8 cellular contexts compared by ENCODE assay signal in genomic region chr6:117907600-117908245, GRCh38. TPM values are rescaled to one million over a fixed set of nuclear protein-coding genes. Genes with fewer than 3 reads are reported as not detected.
DNase-seq lines count a peak whose midpoint lies in the region; ATAC-seq and TF ChIP-seq lines count a peak whose summit lies in the region.

No MANE protein-coding gene starts in this region.

- H3K79me2 ChIP-seq in PC-3 (ENCODE audit: low read length) (no peaks in the 10 kb centered on the region), Karpas-422 (ENCODE audit: low read length) (no peaks in the 10 kb centered on the region)

- POLR2A ChIA-PET in HEK293 (lab: Yijun Ruan, JAX) (interaction anchor here (0.9 to 1.3 kb wide), 2 partner anchors 278 to 305 kb away, joined by 3 to 4 read pairs; partner anchors contain the start of gene GOPC), PC-3 (lab: Charles Lee; ENCODE audit: unreplicated experiment) (no interaction called here)
- POLR2A ChIA-PET in CD4-positive, alpha-beta memory T cell (lab: Charles Lee; ENCODE audit: partially characterized antibody) = no interaction called here

- H3K4me1 Mint-ChIP-seq in CD4-positive, alpha-beta memory T cell = peaks cover 3 to 12% (median 9%) of the 10 kb centered on the region in 4 donors

- H3K27ac Mint-ChIP-seq in CD4-positive, alpha-beta memory T cell = no peak overlapping the region

- H2AFZ ChIP-seq in PC-3 (ENCODE audit: low read length) (no peak overlapping the region), Karpas-422 (ENCODE audit: low read length) (no peak overlapping the region)

- H3K9ac ChIP-seq in PC-3 (ENCODE audit: low read length) (no peak overlapping the region), Karpas-422 (ENCODE audit: low read length) (no peak overlapping the region)

- no peaks in the 10 kb centered on the region for H3F3A ChIP-seq in PC-3 (ENCODE audit: low read length, unreplicated experiment)

- no peak for ATAC-seq in PC-3

- H3K4me1 ChIP-seq in HEK293 (ENCODE audit: control insufficient read depth, insufficient read depth, low read length) (0 out of 2 replicates have a peak, but pooled peaks cover 2% of the 10 kb centered on the region), PC-3 (ENCODE audit: insufficient read depth, low read length) (no peaks in the 10 kb centered on the region), prostate gland (replicated peaks) (no peaks in the 10 kb centered on the region), Karpas-422 (ENCODE audit: low read length) (no peaks in the 10 kb centered on the region)
- H3K4me1 ChIP-seq in CD4-positive, alpha-beta memory T cell (ENCODE audit: insufficient read depth, low read length) = peaks cover 4% of the 10 kb centered on the region

- no peaks in the 10 kb centered on the region for H3K36me3 Mint-ChIP-seq in CD4-positive, alpha-beta memory T cell

- BruUV-seq in PC-3 (replicated peaks; lab: Mats Ljungman, UMichigan) = no TSS peak

- intact Hi-C loops in PC-3 (cut with micrococcal nuclease) (no loop called here), prostate gland (cut with DNase I) (no loop called here)
- intact Hi-C loops in CD4-positive, alpha-beta memory T cell (cut with micrococcal nuclease) = no loop called here

- H3K27me3 ChIP-seq in PC-3 (ENCODE audit: low read length) = peaks cover 50% of the 10 kb centered on the region
- no peaks in the 10 kb centered on the region for H3K27me3 ChIP-seq in prostate gland (replicated peaks; ENCODE audit: insufficient read depth)
- peaks cover 15% of the 10 kb centered on the region for H3K27me3 ChIP-seq in CD4-positive, alpha-beta memory T cell (ENCODE audit: insufficient read depth, low read length)
- no peaks in the 10 kb centered on the region for H3K27me3 ChIP-seq in Karpas-422 (ENCODE audit: low read length)

- TF ChIP-seq POLR2A in prostate gland (IDR thresholded peaks at IDR 0.05) = no peak

- H3K9me3 ChIP-seq in HEK293 (ENCODE audit: control insufficient read depth, insufficient read depth, low read depth, low read length) (no peaks in the 10 kb centered on the region), PC-3 (ENCODE audit: low read length) (no peaks in the 10 kb centered on the region), prostate gland (no peaks in the 10 kb centered on the region), Karpas-422 (ENCODE audit: low read length) (no peaks in the 10 kb centered on the region; the same call in 1 of the 2 replicates)
- H3K9me3 ChIP-seq in CD4-positive, alpha-beta memory T cell (ENCODE audit: control insufficient read depth in 1 of 2, low read length in 2 of 2) = no peaks in the 10 kb centered on the region

- no peaks in the 10 kb centered on the region for H3K9me2 ChIP-seq in PC-3 (replicated peaks; ENCODE audit: low read length)
- H3K9me2 ChIP-seq in Karpas-422 (replicated peaks; ENCODE audit: insufficient read depth, low read length) = no peaks in the 10 kb centered on the region

- H3K4me2 ChIP-seq in PC-3 (ENCODE audit: low read length) (peak overlapping the region; percentile 49), Karpas-422 (ENCODE audit: low read depth, low read length, poor library complexity, severe bottlenecking) (no peak overlapping the region)

- CTCF ChIA-PET in HEK293 (lab: Yijun Ruan, JAX) = interaction anchor here (0.6 to 1.8 kb wide), 8 partner anchors 12 to 1744 kb away, joined by 3 to 11 read pairs (median 3); no protein-coding TSS in a partner anchor
- CTCF ChIA-PET in PC-3 (lab: Charles Lee) = no interaction called here
- CTCF ChIA-PET in CD4-positive, alpha-beta memory T cell (lab: Charles Lee; ENCODE audit: partially characterized antibody) = no interaction called here

- H3K4me3 ChIP-seq in HEK293 (ENCODE audit: low read depth, low read length) (peak overlapping the region; percentile 79), PC-3 (ENCODE audit: low read length) (no peak overlapping the region; the same call in 1 of the 2 replicates), prostate gland (peak overlapping the region; percentile 43 to 58), Karpas-422 (ENCODE audit: low read length) (no peak overlapping the region)
- no peak overlapping the region for H3K4me3 ChIP-seq in CD4-positive, alpha-beta memory T cell (ENCODE audit: low read length in 2 of 2)

- H3K4me3 Mint-ChIP-seq in CD4-positive, alpha-beta memory T cell = peak overlapping the region in 1 of 8 donors; percentile 20

- H4K20me1 ChIP-seq in PC-3 (ENCODE audit: low read length) = no peaks in the 10 kb centered on the region
- no peaks in the 10 kb centered on the region for H4K20me1 ChIP-seq in Karpas-422 (ENCODE audit: insufficient read depth, low read depth, low read length)

- peaks cover 39 to 58% of the 10 kb centered on the region in 2 donors for H3K27me3 Mint-ChIP-seq in CD4-positive, alpha-beta memory T cell

- peak; percentile 37 for DNase-seq in GM10266 (ENCODE audit: extremely low spot score)
- no peak for DNase-seq in PC-3
- DNase-seq in germinal center (ENCODE audit: low spot score) = peak; percentile 16
- DNase-seq in prostate gland (ENCODE audit: low spot score) = no peak
- no peak for DNase-seq in CD4-positive, alpha-beta memory T cell
- DNase-seq in Karpas-422 = no peak
- no peak for DNase-seq in stimulated activated CD4-positive, alpha-beta T cell treated with anti-CD3 and anti-CD28 coated beads, Interleukin-4, amount 100 ng/mL, for 4 hours

- WGBS in prostate gland = under 1% methylated on average over 57 of the region's 82 CpGs

- H3K36me3 ChIP-seq in HEK293 (ENCODE audit: control insufficient read depth in 2 of 2, insufficient read depth in 1 of 2, low read length in 2 of 2) (no peaks in the 10 kb centered on the region), PC-3 (ENCODE audit: low read depth, low read length) (no peaks in the 10 kb centered on the region), prostate gland (no peaks in the 10 kb centered on the region), Karpas-422 (ENCODE audit: insufficient read depth, low read length) (no peaks in the 10 kb centered on the region)
- H3K36me3 ChIP-seq in CD4-positive, alpha-beta memory T cell (ENCODE audit: insufficient read depth, low read length) = no peaks in the 10 kb centered on the region

- TF ChIP-seq CTCF in GM10266 (IDR thresholded peaks at IDR 0.05; ENCODE audit: control insufficient read depth, insufficient read depth, low read depth, missing control alignments) (no peak), HEK293 (tag by site-specific recombination; IDR thresholded peaks at IDR 0.05) (no peak), PC-3 (conservative IDR thresholded peaks at IDR 0.05; ENCODE audit: low read depth, low read length) (no peak), prostate gland (IDR thresholded peaks at IDR 0.05) (no peak)

- H3K27ac ChIP-seq in HEK293 (ENCODE audit: extremely low read depth, low read depth, low read length) = peak overlapping the region; percentile 84
- no peak overlapping the region for H3K27ac ChIP-seq in PC-3 (ENCODE audit: low read length)
- H3K27ac ChIP-seq in prostate gland = peak overlapping the region in 1 of 2 donors; percentile 62
- H3K27ac ChIP-seq in CD4-positive, alpha-beta memory T cell (ENCODE audit: low read depth, low read length) = no peak overlapping the region
- H3K27ac ChIP-seq in Karpas-422 (ENCODE audit: low read length) = no peak overlapping the region

- peaks cover 0 to 6% (median 0%) of the 10 kb centered on the region in 8 donors for H3K9me3 Mint-ChIP-seq in CD4-positive, alpha-beta memory T cell

TF ChIP-seq in HEK293, 187 proteins besides CTCF, POLR2A, EP300 and RAD21 (continues in another document):
- TF ChIP-seq ZNF561 (tag by site-specific recombination; IDR thresholded peaks at IDR 0.05; ENCODE audit: borderline replicate concordance) = 0 out of 2 replicates have a peak, but pooled peaks have one; percentile 11
- no peak for TF ChIP-seq ZNF658 (tag by site-specific recombination; IDR thresholded peaks at IDR 0.05)
- TF ChIP-seq, protein P1, sequence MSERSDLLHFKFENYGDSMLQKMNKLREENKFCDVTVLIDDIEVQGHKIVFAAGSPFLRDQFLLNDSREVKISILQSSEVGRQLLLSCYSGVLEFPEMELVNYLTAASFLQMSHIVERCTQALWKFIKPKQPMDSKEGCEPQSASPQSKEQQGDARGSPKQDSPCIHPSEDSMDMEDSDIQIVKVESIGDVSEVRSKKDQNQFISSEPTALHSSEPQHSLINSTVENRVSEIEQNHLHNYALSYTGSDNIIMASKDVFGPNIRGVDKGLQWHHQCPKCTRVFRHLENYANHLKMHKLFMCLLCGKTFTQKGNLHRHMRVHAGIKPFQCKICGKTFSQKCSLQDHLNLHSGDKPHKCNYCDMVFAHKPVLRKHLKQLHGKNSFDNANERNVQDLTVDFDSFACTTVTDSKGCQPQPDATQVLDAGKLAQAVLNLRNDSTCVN (tag by site-specific recombination; optimal IDR thresholded peaks at IDR 0.05) = peak; percentile 71
- TF ChIP-seq ZBTB20 (tag by site-specific recombination; IDR thresholded peaks at IDR 0.05) = peak; percentile 93
- TF ChIP-seq, protein P2, sequence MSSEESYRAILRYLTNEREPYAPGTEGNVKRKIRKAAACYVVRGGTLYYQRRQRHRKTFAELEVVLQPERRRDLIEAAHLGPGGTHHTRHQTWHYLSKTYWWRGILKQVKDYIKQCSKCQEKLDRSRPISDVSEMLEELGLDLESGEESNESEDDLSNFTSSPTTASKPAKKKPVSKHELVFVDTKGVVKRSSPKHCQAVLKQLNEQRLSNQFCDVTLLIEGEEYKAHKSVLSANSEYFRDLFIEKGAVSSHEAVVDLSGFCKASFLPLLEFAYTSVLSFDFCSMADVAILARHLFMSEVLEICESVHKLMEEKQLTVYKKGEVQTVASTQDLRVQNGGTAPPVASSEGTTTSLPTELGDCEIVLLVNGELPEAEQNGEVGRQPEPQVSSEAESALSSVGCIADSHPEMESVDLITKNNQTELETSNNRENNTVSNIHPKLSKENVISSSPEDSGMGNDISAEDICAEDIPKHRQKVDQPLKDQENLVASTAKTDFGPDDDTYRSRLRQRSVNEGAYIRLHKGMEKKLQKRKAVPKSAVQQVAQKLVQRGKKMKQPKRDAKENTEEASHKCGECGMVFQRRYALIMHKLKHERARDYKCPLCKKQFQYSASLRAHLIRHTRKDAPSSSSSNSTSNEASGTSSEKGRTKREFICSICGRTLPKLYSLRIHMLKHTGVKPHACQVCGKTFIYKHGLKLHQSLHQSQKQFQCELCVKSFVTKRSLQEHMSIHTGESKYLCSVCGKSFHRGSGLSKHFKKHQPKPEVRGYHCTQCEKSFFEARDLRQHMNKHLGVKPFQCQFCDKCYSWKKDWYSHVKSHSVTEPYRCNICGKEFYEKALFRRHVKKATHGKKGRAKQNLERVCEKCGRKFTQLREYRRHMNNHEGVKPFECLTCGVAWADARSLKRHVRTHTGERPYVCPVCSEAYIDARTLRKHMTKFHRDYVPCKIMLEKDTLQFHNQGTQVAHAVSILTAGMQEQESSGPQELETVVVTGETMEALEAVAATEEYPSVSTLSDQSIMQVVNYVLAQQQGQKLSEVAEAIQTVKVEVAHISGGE (tag by site-specific recombination; conservative IDR thresholded peaks at IDR 0.05; ENCODE audit: low read depth) = peak; percentile 37; the same call in 1 of the 2 replicates

RNA-seq across cellular contexts. Expression of gene SLC35F1, which starts 0.7 kb away (rescaled TPM):
- total RNA-seq in PC-3 (2014; rRNA removed) = not detected in 2 replicates
- 1 to 10 TPM; 1.5 to 2.1 TPM for total RNA-seq in prostate gland
- not detected for total RNA-seq in CD4-positive, alpha-beta memory T cell
- not detected for polyA plus RNA-seq in CD4-positive, alpha-beta memory T cell
- not detected in 2 replicates for total RNA-seq in Karpas-422 (2014; rRNA removed; shearing (Covaris generic); ENCODE audit: low replicate concordance)

Comparison
In these comparisons a context has a peak if more than half of its experiments do, and no peak if none do; other contexts are left out.
1. DNase-seq: peak in GM10266 (single experiment) and germinal center (single experiment); none in PC-3 (single experiment), prostate gland (single experiment), CD4-positive, alpha-beta memory T cell (0 of 5), Karpas-422 (single experiment) and stimulated activated CD4-positive, alpha-beta T cell treated with anti-CD3 and anti-CD28 coated beads, Interleukin-4, amount 100 ng/mL, for 4 hours (0 of 2).
2. H3K4me3 ChIP-seq: peak in HEK293 (single experiment) and prostate gland (2 of 2); none in PC-3 (single experiment), CD4-positive, alpha-beta memory T cell (0 of 2) and Karpas-422 (single experiment).